In the genomic region with DNA sequence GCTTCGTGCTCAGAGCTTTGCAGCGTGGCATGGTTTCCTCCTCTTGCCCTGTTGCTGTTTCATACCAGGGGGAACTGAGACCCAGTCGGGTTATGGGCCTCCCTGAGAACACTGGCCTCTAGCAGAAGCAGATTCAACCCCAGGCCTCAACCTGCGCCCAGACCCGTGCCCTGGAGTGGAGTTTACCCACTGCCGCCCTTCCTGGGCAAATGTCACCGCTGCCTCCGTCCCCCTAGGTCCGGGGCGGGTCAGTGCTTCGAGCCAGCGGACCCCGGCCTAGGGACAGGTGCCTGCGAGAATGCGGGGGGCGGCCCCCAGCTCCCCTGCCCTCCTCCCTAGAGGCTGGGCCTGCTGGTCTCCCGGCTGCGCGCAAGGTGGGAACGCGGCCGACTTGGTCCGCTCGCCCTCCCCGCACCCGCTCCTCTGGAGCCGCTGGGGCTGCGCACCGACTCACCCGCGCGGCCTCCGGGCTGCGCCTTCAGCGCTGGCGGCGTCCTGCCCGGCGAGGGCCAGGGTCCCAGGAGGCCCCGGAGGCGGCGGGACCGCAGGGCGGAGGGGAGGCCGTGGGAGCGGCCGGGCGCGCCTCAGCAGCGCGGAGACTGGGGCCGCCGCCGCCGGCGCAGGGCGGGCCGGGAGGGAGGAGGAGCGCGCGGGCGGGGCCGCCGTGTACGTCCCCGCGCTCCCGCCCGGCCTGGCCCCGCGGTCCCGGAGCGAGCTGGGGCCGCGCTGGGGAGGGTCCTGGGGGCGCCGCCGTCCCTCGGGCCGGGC, we compare ENCODE assay signal across 7 cellular contexts. TPM values are rescaled to one million over a fixed set of nuclear protein-coding genes. Genes with fewer than 3 reads are reported as not detected.
DNase-seq lines count a peak whose midpoint lies in the region; ATAC-seq and TF ChIP-seq lines count a peak whose summit lies in the region.

PIGZ (minus strand) TSS at position 601 of the 768 bp plus-strand sequence. CDS start 16,802 bp downstream, outside the sequence.

- peaks cover 6 to 10% of the 10 kb centered on the region in 2 donors for H3K4me1 ChIP-seq in thyroid gland

- TF ChIP-seq POLR2A in thyroid gland (IDR thresholded peaks at IDR 0.05) = peak in 1 of 2 donors; percentile 27

- ATAC-seq in GM21529 (IDR thresholded peaks at IDR 0.05; ENCODE audit: unreplicated experiment) (peak; percentile 63), activated B cell treated with CpG ODN at 0.5 μM for 24 hours (ENCODE audit: low read depth) (peak; percentile 65)
- peak; percentile 67 for ATAC-seq in effector memory CD8-positive, alpha-beta T cell (replicated peaks)

- CTCF ChIA-PET in activated B cell treated with CpG ODN at 0.5 μM for 24 hours (lab: Charles Lee) = interaction anchor here (1.2 to 5.4 kb wide), 2 partner anchors 10 to 132 kb away, joined by 3 to 65 read pairs; no protein-coding TSS in a partner anchor

- POLR2A ChIA-PET in activated B cell treated with CpG ODN at 0.5 μM for 24 hours (lab: Charles Lee) = interaction anchor here (0.5 to 3.2 kb wide), 4 partner anchors 11 to 336 kb away, joined by 3 to 14 read pairs (median 4); partner anchors contain the start of gene NCBP2

- peak within 1 kb of the TSS; percentile 61 for H3K4me3 ChIP-seq in GM12864 (ENCODE audit: low read depth, low read length)
- peak within 1 kb of the TSS; percentile 59 for H3K4me3 ChIP-seq in Jurkat, Clone E6-1 (ENCODE audit: low read length)
- H3K4me3 ChIP-seq in thyroid gland (replicated peaks in 1 of 3) = peak within 1 kb of the TSS; percentile 39 to 69 (median 58)

- no peaks in the 10 kb centered on the region for H3K27me3 Mint-ChIP-seq in activated B cell treated with CpG ODN at 0.5 μM for 24 hours
- no peaks in the 10 kb centered on the region for H3K27me3 Mint-ChIP-seq in effector memory CD8-positive, alpha-beta T cell

- H3K36me3 ChIP-seq in thyroid gland = no peaks in the 10 kb centered on the region

- H3K27ac ChIP-seq in thyroid gland = peak within 1 kb of the TSS in 2 of 3 donors; percentile 62 to 73

- DNase-seq in GM12864 (ENCODE audit: low read depth) (no peak), activated B cell treated with CpG ODN at 0.5 μM for 24 hours (peak; percentile 60), midbrain (lab: John Stamatoyannopoulos, UW) (peak; percentile 38), thyroid gland (peak; percentile 16 to 18)
- DNase-seq in Jurkat, Clone E6-1 (ENCODE audit: low read depth, low spot score) = no peak
- peak in 2 of 3 experiments; percentile 16 to 17 for DNase-seq in effector memory CD8-positive, alpha-beta T cell

- H3K27me3 ChIP-seq in thyroid gland = no peaks in the 10 kb centered on the region

- H3K4me1 Mint-ChIP-seq in activated B cell treated with CpG ODN at 0.5 μM for 24 hours = peaks cover 32% of the 10 kb centered on the region
- H3K4me1 Mint-ChIP-seq in effector memory CD8-positive, alpha-beta T cell (ENCODE audit: low read depth in 2 of 2) = peaks cover 3 to 9% of the 10 kb centered on the region in 2 donors

- no peaks in the 10 kb centered on the region for H3K36me3 Mint-ChIP-seq in activated B cell treated with CpG ODN at 0.5 μM for 24 hours (ENCODE audit: low read depth)
- H3K36me3 Mint-ChIP-seq in effector memory CD8-positive, alpha-beta T cell (ENCODE audit: insufficient read depth) = peaks cover 6% of the 10 kb centered on the region

- 2 to 13% methylated on average over 3 to 21 of the region's 80 CpGs for WGBS in thyroid gland, 2 donors

- no peaks in the 10 kb centered on the region for H3K9me3 ChIP-seq in thyroid gland

- peak within 1 kb of the TSS; percentile 83 for H3K4me3 Mint-ChIP-seq in activated B cell treated with CpG ODN at 0.5 μM for 24 hours
- peak within 1 kb of the TSS; percentile 82 to 84 for H3K4me3 Mint-ChIP-seq in effector memory CD8-positive, alpha-beta T cell

- no peaks in the 10 kb centered on the region for H3K9me3 Mint-ChIP-seq in activated B cell treated with CpG ODN at 0.5 μM for 24 hours
- no peaks in the 10 kb centered on the region for H3K9me3 Mint-ChIP-seq in effector memory CD8-positive, alpha-beta T cell

- intact Hi-C loops in activated B cell treated with CpG ODN at 0.5 μM for 24 hours (cut with micrococcal nuclease) = loop anchor here (1.0 to 10.0 kb wide), 6 partner anchors 26 to 716 kb away; partner anchors contain the start of genes CEP19, NCBP2 and PIGX
- intact Hi-C loops in thyroid gland (cut with DNase I) = loop anchor here (10.0 kb wide), 1 partner anchor 124 kb away; no protein-coding TSS in a partner anchor

- TF ChIP-seq CTCF in GM12864 (IDR thresholded peaks at IDR 0.05; ENCODE audit: low read depth, low read length, missing control alignments) (no peak), activated B cell treated with CpG ODN at 0.5 μM for 24 hours (IDR thresholded peaks at IDR 0.05) (no peak), thyroid gland (IDR thresholded peaks at IDR 0.05) (no peak)

- H3K27ac Mint-ChIP-seq in activated B cell treated with CpG ODN at 0.5 μM for 24 hours = no peak within 1 kb of the TSS
- peak within 1 kb of the TSS in 1 of 2 donors; percentile 68 for H3K27ac Mint-ChIP-seq in effector memory CD8-positive, alpha-beta T cell

RNA-seq across cellular contexts. Expression of gene PIGZ, which starts in this region (rescaled TPM):
- 3.6 TPM for polyA plus RNA-seq in Jurkat, Clone E6-1 (2012; ENCODE audit: insufficient read depth, insufficient read length)
- total RNA-seq in activated B cell treated with CpG ODN at 0.5 μM for 24 hours (1.8 and 2.0 TPM in 2 replicates), thyroid gland (1 to 10 TPM in 3 of 4 donors, under 1 TPM in 1; 0.46 to 9.5 (median 6.3) TPM)

Comparison
In these comparisons a context has a peak if more than half of its experiments do, and no peak if none do; other contexts are left out.
1. DNase-seq: peak in activated B cell treated with CpG ODN at 0.5 μM for 24 hours (single experiment), effector memory CD8-positive, alpha-beta T cell (2 of 3), midbrain (single experiment) and thyroid gland (2 of 2); none in GM12864 (single experiment) and Jurkat, Clone E6-1 (single experiment).
2. Peak in every context shown above with its lines, with median percentiles within 50 percentile points of each other: H3K4me3 ChIP-seq and ATAC-seq.